Comparison of ENCODE assay signal across 15 cellular contexts in the genomic region with DNA sequence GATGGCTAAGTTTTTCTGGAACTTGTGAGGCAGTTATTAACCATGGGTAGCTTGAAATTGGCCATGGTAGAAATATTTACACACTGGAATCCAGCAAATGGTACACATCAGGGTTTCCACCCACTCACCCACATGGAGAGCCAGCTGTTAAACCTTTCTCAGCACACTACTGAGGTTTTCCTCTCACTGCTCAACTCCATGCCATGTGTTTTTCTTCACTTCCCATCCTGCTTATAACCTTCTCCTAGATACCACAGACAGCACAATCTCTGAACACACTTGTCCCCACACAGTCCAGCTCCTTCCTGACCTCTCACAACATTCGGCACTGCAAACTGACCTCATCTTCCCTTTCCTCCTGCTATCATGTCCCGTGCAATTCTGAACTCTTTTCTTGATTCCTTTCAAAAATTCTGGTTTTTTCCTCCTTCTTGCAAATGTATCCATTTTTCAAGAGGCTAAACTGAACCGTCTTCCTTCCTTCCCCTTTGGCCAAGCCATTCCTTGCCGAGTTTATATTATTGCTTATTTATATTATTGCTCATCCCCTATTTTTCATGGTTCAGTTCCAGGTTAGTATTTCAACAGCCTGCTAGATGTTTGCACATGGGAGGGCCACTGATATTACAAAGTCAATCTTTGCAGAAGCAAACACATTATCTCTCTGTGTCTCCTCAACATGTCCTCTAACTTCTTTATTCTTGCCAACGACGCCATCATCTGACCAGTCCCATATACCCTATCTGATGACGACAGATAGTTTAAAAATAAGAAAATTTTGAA.
DNase-seq lines count a peak whose midpoint lies in the region; ATAC-seq and TF ChIP-seq lines count a peak whose summit lies in the region.
"Had no signal": no experiment of that assay in that cellular context is flagged by ENCODE, and none has a peak within 500 bp of the region (broad histone marks: within the 10 kb centered on the region; RNA-seq: fewer than 3 reads in every experiment).

No MANE protein-coding gene starts in this region.

- TF ChIP-seq EP300 in gastroesophageal sphincter (IDR thresholded peaks at IDR 0.05), result no peak

- CTCF ChIA-PET in AG04450 (lab: Charles Lee) (no interaction called here), mammary epithelial cell (lab: Charles Lee; ENCODE audit: low non-redundant PET) (no interaction called here)

- H3K4me1 ChIP-seq in mammary epithelial cell (ENCODE audit: insufficient read depth, low read length) (peaks cover 10% of the 10 kb centered on the region), gastroesophageal sphincter (no peaks in the 10 kb centered on the region)

- H3K27ac ChIP-seq in AG04450 (ENCODE audit: low read depth, low read length), result peak overlapping the region; percentile 77
- no peak overlapping the region for H3K27ac ChIP-seq in mammary epithelial cell (ENCODE audit: insufficient read depth, low read depth, low read length)
- H3K27ac ChIP-seq in gastroesophageal sphincter, result no peak overlapping the region
- H3K27ac ChIP-seq: PC-9 had no signal

- no peaks in the 10 kb centered on the region for H4K20me1 ChIP-seq in mammary epithelial cell (ENCODE audit: insufficient read depth, low read length)

- TF ChIP-seq CTCF in AG04450 (IDR thresholded peaks at IDR 0.05; ENCODE audit: low read depth, low read length) (no peak), HFFc6 (IDR thresholded peaks at IDR 0.05) (no peak), mammary epithelial cell (conservative IDR thresholded peaks at IDR 0.05 in 1 of 2, IDR thresholded peaks at IDR 0.05 in 1 of 2; ENCODE audit: extremely low read depth in 1 of 2, insufficient read depth in 1 of 2, low read depth in 1 of 2, low read length in 2 of 2) (no peak), gastroesophageal sphincter (IDR thresholded peaks at IDR 0.05) (no peak)

- no peaks in the 10 kb centered on the region for H3K27me3 Mint-ChIP-seq in HFFc6 (ENCODE audit: insufficient read depth)
- no peaks in the 10 kb centered on the region for H3K27me3 Mint-ChIP-seq in stimulated activated memory B cell treated with anti-CD40 and anti-IgM and Interleukin-4, amounts not matched to agents 10 μg/mL and 1 μg/mL and 100 μg/mL, for 72 hours
- H3K27me3 Mint-ChIP-seq: stimulated activated naive CD8-positive, alpha-beta T cell treated with anti-CD3 and anti-CD28 coated beads, Interleukin-15, amount 100 ng/mL, for 72 hours had no signal

- 98% methylated on average over 7 of the region's 7 CpGs for WGBS in mammary epithelial cell (ENCODE audit: low coverage, missing lambda C conversion rate)
- WGBS in gastroesophageal sphincter (ENCODE audit: low coverage in 1 of 2), 2 donors, result 41 to 64% methylated on average over 6 to 7 of the region's 7 CpGs

- H3K79me2 ChIP-seq in mammary epithelial cell (ENCODE audit: insufficient read depth, low read length), result no peaks in the 10 kb centered on the region

- peak overlapping the region; percentile 16; the same call in 1 of the 2 replicates for H3K4me3 Mint-ChIP-seq in HFFc6
- H3K4me3 Mint-ChIP-seq in stimulated activated memory B cell treated with anti-CD40 and anti-IgM and Interleukin-4, amounts not matched to agents 10 μg/mL and 1 μg/mL and 100 μg/mL, for 72 hours, result no peak overlapping the region
- H3K4me3 Mint-ChIP-seq: stimulated activated naive CD8-positive, alpha-beta T cell treated with anti-CD3 and anti-CD28 coated beads, Interleukin-15, amount 100 ng/mL, for 72 hours had no signal

- H3K4me3 ChIP-seq in AG04450 (ENCODE audit: low read depth, low read length) (no peak overlapping the region), mammary epithelial cell (replicated peaks in 1 of 3; ENCODE audit: insufficient read depth in 1 of 3, low read depth in 2 of 3, low read length in 3 of 3) (no peak overlapping the region), gastroesophageal sphincter (no peak overlapping the region)
- H3K4me3 ChIP-seq: PC-9 had no signal

- peak overlapping the region; percentile 47 for H2AFZ ChIP-seq in mammary epithelial cell (ENCODE audit: low read depth, low read length)
- H2AFZ ChIP-seq: PC-9 had no signal

- intact Hi-C loops in mammary epithelial cell (cut with micrococcal nuclease), result no loop called here

- no peak overlapping the region for H3K4me2 ChIP-seq in mammary epithelial cell (ENCODE audit: insufficient read depth, low read depth, low read length)
- H3K4me2 ChIP-seq: PC-9, SK-N-SH had no signal

- DNase-seq in AG04450 (ENCODE audit: low read depth, low spot score), result no peak
- no peak for DNase-seq in HFFc6
- DNase-seq in mammary epithelial cell, result no peak
- peak; percentile 60 for DNase-seq in kidney glomerular epithelial cell (lab: John Stamatoyannopoulos, UW)
- DNase-seq in T-helper 2 cell, result no peak
- DNase-seq: COR-L47; NCI-H1417; nucleus accumbens; PC-9; SK-N-SH; stimulated activated naive CD8-positive, alpha-beta T cell treated with anti-CD3 and anti-CD28 coated beads, Interleukin-15, amount 100 ng/mL, for 72 hours; trophoblast cell had no signal

- H3K36me3 ChIP-seq in mammary epithelial cell (ENCODE audit: insufficient read depth, low read length) (no peaks in the 10 kb centered on the region), gastroesophageal sphincter (no peaks in the 10 kb centered on the region)

- no peak for ATAC-seq in gastroesophageal sphincter
- no peak for ATAC-seq in stimulated activated memory B cell treated with anti-CD40 and anti-IgM and Interleukin-4, amounts not matched to agents 10 μg/mL and 1 μg/mL and 100 μg/mL, for 72 hours
- ATAC-seq: activated CD4-positive, CD25-positive, alpha-beta regulatory T cell treated with anti-CD3 and anti-CD28 coated beads, Interleukin-2, amount 50 U/mL, for 24 hours; stimulated activated naive CD8-positive, alpha-beta T cell treated with anti-CD3 and anti-CD28 coated beads, Interleukin-15, amount 100 ng/mL, for 72 hours had no signal

- peaks cover 4% of the 10 kb centered on the region for H3K9me3 ChIP-seq in AG04450 (ENCODE audit: control insufficient read depth, insufficient read depth, low read length)
- no peaks in the 10 kb centered on the region for H3K9me3 ChIP-seq in mammary epithelial cell (replicated peaks; ENCODE audit: insufficient read depth, low read length)
- no peaks in the 10 kb centered on the region for H3K9me3 ChIP-seq in gastroesophageal sphincter
- H3K9me3 ChIP-seq: SK-N-SH had no signal

- no peak overlapping the region for H3K9ac ChIP-seq in mammary epithelial cell (ENCODE audit: insufficient read depth, low read length)
- H3K9ac ChIP-seq: SK-N-SH had no signal

- H3K27me3 ChIP-seq in AG04450 (ENCODE audit: control insufficient read depth, insufficient read depth, low read length) (no peaks in the 10 kb centered on the region), mammary epithelial cell (ENCODE audit: insufficient read depth, low read length) (no peaks in the 10 kb centered on the region), gastroesophageal sphincter (no peaks in the 10 kb centered on the region)

- TF ChIP-seq POLR2A in gastroesophageal sphincter (IDR thresholded peaks at IDR 0.05), result no peak

- dilution Hi-C loops in mammary epithelial cell (cut with HindIII; ENCODE audit: low sequenced_read_pairs), result no loop called here

- peaks cover 85% of the 10 kb centered on the region for H3K4me1 Mint-ChIP-seq in HFFc6 (ENCODE audit: low read depth)
- H3K4me1 Mint-ChIP-seq in stimulated activated memory B cell treated with anti-CD40 and anti-IgM and Interleukin-4, amounts not matched to agents 10 μg/mL and 1 μg/mL and 100 μg/mL, for 72 hours, result no peaks in the 10 kb centered on the region
- H3K4me1 Mint-ChIP-seq: stimulated activated naive CD8-positive, alpha-beta T cell treated with anti-CD3 and anti-CD28 coated beads, Interleukin-15, amount 100 ng/mL, for 72 hours had no signal

- BruUV-seq in mammary epithelial cell (replicated peaks; lab: Mats Ljungman, UMichigan), result no TSS peak

- in situ Hi-C loops in mammary epithelial cell (cut with MboI; ENCODE audit: low sequenced_read_pairs in 2 of 2), result no loop called here

- H3K27ac Mint-ChIP-seq in HFFc6, result peak overlapping the region; percentile 86
- no peak overlapping the region for H3K27ac Mint-ChIP-seq in stimulated activated memory B cell treated with anti-CD40 and anti-IgM and Interleukin-4, amounts not matched to agents 10 μg/mL and 1 μg/mL and 100 μg/mL, for 72 hours

- H3K36me3 Mint-ChIP-seq in HFFc6 (ENCODE audit: low read depth), result no peaks in the 10 kb centered on the region
- no peaks in the 10 kb centered on the region for H3K36me3 Mint-ChIP-seq in stimulated activated memory B cell treated with anti-CD40 and anti-IgM and Interleukin-4, amounts not matched to agents 10 μg/mL and 1 μg/mL and 100 μg/mL, for 72 hours

- POLR2A ChIA-PET in AG04450 (lab: Yijun Ruan, JAX), result interaction anchor here (0.6 kb wide), 1 partner anchor 50 kb away, joined by 3 read pairs; no protein-coding TSS in a partner anchor

- H3K9me3 Mint-ChIP-seq in HFFc6, result no peaks in the 10 kb centered on the region
- H3K9me3 Mint-ChIP-seq in stimulated activated memory B cell treated with anti-CD40 and anti-IgM and Interleukin-4, amounts not matched to agents 10 μg/mL and 1 μg/mL and 100 μg/mL, for 72 hours, result peaks cover 4% of the 10 kb centered on the region
- H3K9me3 Mint-ChIP-seq: stimulated activated naive CD8-positive, alpha-beta T cell treated with anti-CD3 and anti-CD28 coated beads, Interleukin-15, amount 100 ng/mL, for 72 hours had no signal
